22 cellular contexts compared by ENCODE assay signal in the genomic region with DNA sequence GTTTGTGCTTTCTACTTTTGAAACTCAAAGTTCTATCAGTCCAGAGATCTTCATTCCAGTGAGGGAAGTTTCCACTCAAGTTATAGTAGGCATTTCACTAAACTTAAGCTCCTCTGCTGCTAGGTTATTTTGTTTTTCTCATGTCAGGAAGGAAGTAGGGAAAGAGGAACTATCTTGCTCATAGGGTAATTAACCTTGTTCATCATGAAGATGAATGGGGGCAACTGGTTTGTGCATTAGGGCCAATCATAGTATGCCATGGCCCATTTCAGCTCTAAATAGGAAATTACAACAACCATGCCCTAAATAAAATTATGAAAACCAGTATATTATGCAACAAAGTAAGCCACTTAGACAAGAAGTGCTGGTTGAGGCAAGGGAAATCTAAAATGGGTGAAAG.
"Had no signal": no experiment of that assay in that cellular context is flagged by ENCODE, and none has a peak within 500 bp of the region (broad histone marks: within the 10 kb centered on the region; RNA-seq: fewer than 3 reads in every experiment).

No MANE protein-coding gene starts in this region.

- H3K36me3 ChIP-seq: esophagus muscularis mucosa, gastroesophageal sphincter, right atrium auricular region, tibial artery had no signal

- H3K9me3 Mint-ChIP-seq: activated CD8-positive, alpha-beta T cell treated with anti-CD3 and anti-CD28 coated beads for 36 hours; activated naive CD8-positive, alpha-beta T cell treated with anti-CD3 and anti-CD28 coated beads, Interleukin-2, amount 50 U/mL, for 24 hours had no signal

- H3K27ac Mint-ChIP-seq: activated CD4-positive, alpha-beta T cell treated with anti-CD3 and anti-CD28 coated beads, Interleukin-2, amount 10 ng/mL, durations not matched to agents 24 days and 14 days; activated CD8-positive, alpha-beta memory T cell treated with anti-CD3 and anti-CD28 coated beads, Interleukin-2, amount 10 ng/mL, durations not matched to agents 7 days and 5 days; activated CD8-positive, alpha-beta T cell treated with anti-CD3 and anti-CD28 coated beads for 36 hours; activated naive CD8-positive, alpha-beta T cell treated with anti-CD3 and anti-CD28 coated beads, Interleukin-2, amount 50 U/mL, for 24 hours; natural killer cell treated with Interleukin-12 subunit alpha and Interleukin-12 subunit beta and Interleukin-15 and Interleukin-18, amount 100 ng/mL, for 72 hours; stimulated activated effector memory CD8-positive, alpha-beta T cell treated with anti-CD3 and anti-CD28 coated beads, Interleukin-12 subunit alpha, Interleukin-12 subunit beta, amount 100 ng/mL, for 72 hours; stimulated activated naive CD8-positive, alpha-beta T cell treated with anti-CD3 and anti-CD28 coated beads, Interleukin-15, amount 100 ng/mL, for 72 hours had no signal

- H3K4me1 ChIP-seq: esophagus muscularis mucosa, gastroesophageal sphincter, psoas muscle, right atrium auricular region, tibial artery had no signal

- DNase-seq: activated CD4-positive, alpha-beta T cell treated with anti-CD3 and anti-CD28 coated beads, Interleukin-2, amount 10 ng/mL, durations not matched to agents 24 days and 14 days; activated CD8-positive, alpha-beta memory T cell treated with anti-CD3 and anti-CD28 coated beads, Interleukin-2, amount 10 ng/mL, durations not matched to agents 7 days and 5 days; activated CD8-positive, alpha-beta T cell treated with anti-CD3 and anti-CD28 coated beads for 36 hours; activated gamma-delta T cell; activated naive CD4-positive, alpha-beta T cell treated with anti-CD3 and anti-CD28 coated beads, Interleukin-2, amount 50 U/mL, for 16 hours; activated naive CD8-positive, alpha-beta T cell treated with anti-CD3 and anti-CD28 coated beads, Interleukin-2, amount 50 U/mL, for 24 hours; activated T-cell treated with anti-CD3 and anti-CD28 coated beads for 4 hours; cerebellar nuclear complex; head of caudate nucleus; hypothalamus; psoas muscle; stimulated activated CD4-positive, alpha-beta T cell treated with anti-CD3 and anti-CD28 coated beads, Interleukin-2, amount 100 ng/mL, for 24 hours; stimulated activated naive CD8-positive, alpha-beta T cell treated with anti-CD3 and anti-CD28 coated beads, Interleukin-15, amount 100 ng/mL, for 72 hours; T-helper 9 cell; tibial artery had no signal

- H3K4me3 ChIP-seq: coronary artery, esophagus muscularis mucosa, gastroesophageal sphincter, psoas muscle, right atrium auricular region, tibial artery had no signal

- H3K36me3 Mint-ChIP-seq: activated CD8-positive, alpha-beta memory T cell treated with anti-CD3 and anti-CD28 coated beads, Interleukin-2, amount 10 ng/mL, durations not matched to agents 7 days and 5 days; natural killer cell treated with Interleukin-12 subunit alpha and Interleukin-12 subunit beta and Interleukin-15 and Interleukin-18, amount 100 ng/mL, for 72 hours; stimulated activated effector memory CD8-positive, alpha-beta T cell treated with anti-CD3 and anti-CD28 coated beads, Interleukin-12 subunit alpha, Interleukin-12 subunit beta, amount 100 ng/mL, for 72 hours had no signal

- H3K4me1 Mint-ChIP-seq: activated CD4-positive, alpha-beta T cell treated with anti-CD3 and anti-CD28 coated beads, Interleukin-2, amount 10 ng/mL, durations not matched to agents 24 days and 14 days; activated naive CD8-positive, alpha-beta T cell treated with anti-CD3 and anti-CD28 coated beads, Interleukin-2, amount 50 U/mL, for 24 hours; stimulated activated effector memory CD8-positive, alpha-beta T cell treated with anti-CD3 and anti-CD28 coated beads, Interleukin-12 subunit alpha, Interleukin-12 subunit beta, amount 100 ng/mL, for 72 hours; stimulated activated naive CD8-positive, alpha-beta T cell treated with anti-CD3 and anti-CD28 coated beads, Interleukin-15, amount 100 ng/mL, for 72 hours had no signal

- H3K27ac ChIP-seq: coronary artery, esophagus muscularis mucosa, gastroesophageal sphincter, psoas muscle, right atrium auricular region, tibial artery had no signal

- H3K4me3 Mint-ChIP-seq: activated CD4-positive, alpha-beta T cell treated with anti-CD3 and anti-CD28 coated beads, Interleukin-2, amount 10 ng/mL, durations not matched to agents 24 days and 14 days; activated CD8-positive, alpha-beta memory T cell treated with anti-CD3 and anti-CD28 coated beads, Interleukin-2, amount 10 ng/mL, durations not matched to agents 7 days and 5 days; activated CD8-positive, alpha-beta T cell treated with anti-CD3 and anti-CD28 coated beads for 36 hours; activated naive CD8-positive, alpha-beta T cell treated with anti-CD3 and anti-CD28 coated beads, Interleukin-2, amount 50 U/mL, for 24 hours; natural killer cell treated with Interleukin-12 subunit alpha and Interleukin-12 subunit beta and Interleukin-15 and Interleukin-18, amount 100 ng/mL, for 72 hours; stimulated activated effector memory CD8-positive, alpha-beta T cell treated with anti-CD3 and anti-CD28 coated beads, Interleukin-12 subunit alpha, Interleukin-12 subunit beta, amount 100 ng/mL, for 72 hours; stimulated activated naive CD8-positive, alpha-beta T cell treated with anti-CD3 and anti-CD28 coated beads, Interleukin-15, amount 100 ng/mL, for 72 hours had no signal

- ATAC-seq: activated CD4-positive, CD25-positive, alpha-beta regulatory T cell treated with anti-CD3 and anti-CD28 coated beads, Interleukin-2, amount 50 U/mL, for 24 hours; activated CD8-positive, alpha-beta memory T cell treated with anti-CD3 and anti-CD28 coated beads, Interleukin-2, amount 10 ng/mL, durations not matched to agents 7 days and 5 days; activated CD8-positive, alpha-beta T cell treated with anti-CD3 and anti-CD28 coated beads for 36 hours; activated naive CD8-positive, alpha-beta T cell treated with anti-CD3 and anti-CD28 coated beads, Interleukin-2, amount 50 U/mL, for 24 hours; gastroesophageal sphincter; natural killer cell treated with Interleukin-12 subunit alpha and Interleukin-12 subunit beta and Interleukin-15 and Interleukin-18, amount 100 ng/mL, for 72 hours; psoas muscle; stimulated activated effector memory CD8-positive, alpha-beta T cell treated with anti-CD3 and anti-CD28 coated beads, Interleukin-12 subunit alpha, Interleukin-12 subunit beta, amount 100 ng/mL, for 72 hours; stimulated activated naive CD8-positive, alpha-beta T cell treated with anti-CD3 and anti-CD28 coated beads, Interleukin-15, amount 100 ng/mL, for 72 hours had no signal

- H3K27me3 Mint-ChIP-seq: activated CD4-positive, alpha-beta T cell treated with anti-CD3 and anti-CD28 coated beads, Interleukin-2, amount 10 ng/mL, durations not matched to agents 24 days and 14 days; activated CD8-positive, alpha-beta memory T cell treated with anti-CD3 and anti-CD28 coated beads, Interleukin-2, amount 10 ng/mL, durations not matched to agents 7 days and 5 days; activated CD8-positive, alpha-beta T cell treated with anti-CD3 and anti-CD28 coated beads for 36 hours; activated naive CD8-positive, alpha-beta T cell treated with anti-CD3 and anti-CD28 coated beads, Interleukin-2, amount 50 U/mL, for 24 hours; natural killer cell treated with Interleukin-12 subunit alpha and Interleukin-12 subunit beta and Interleukin-15 and Interleukin-18, amount 100 ng/mL, for 72 hours; stimulated activated naive CD8-positive, alpha-beta T cell treated with anti-CD3 and anti-CD28 coated beads, Interleukin-15, amount 100 ng/mL, for 72 hours had no signal

- H3K9me3 ChIP-seq: esophagus muscularis mucosa, gastroesophageal sphincter, psoas muscle, right atrium auricular region, tibial artery had no signal

- H3K27me3 ChIP-seq: esophagus muscularis mucosa, gastroesophageal sphincter, right atrium auricular region, tibial artery had no signal
